ENCODE assay signal across 8 cellular contexts in the genomic region with DNA sequence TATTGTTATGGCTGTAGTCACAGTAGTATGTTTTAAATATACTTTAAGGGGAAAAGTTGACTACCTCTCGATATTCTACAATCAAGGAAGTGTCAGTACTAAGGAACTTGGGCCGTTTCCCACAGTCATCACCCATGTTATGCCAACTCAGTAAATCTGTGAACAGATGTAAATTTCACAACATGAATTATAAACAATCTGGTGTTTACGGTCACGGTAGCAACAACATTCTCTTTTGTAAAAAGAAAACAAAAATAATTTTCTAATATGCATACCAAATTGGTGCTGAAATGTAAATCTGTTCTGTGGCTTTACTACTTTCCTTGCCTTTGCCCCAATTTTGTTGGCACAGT. TPM values are rescaled to one million over a fixed set of nuclear protein-coding genes. Genes with fewer than 3 reads are reported as not detected.
DNase-seq lines count a peak whose midpoint lies in the region; ATAC-seq and TF ChIP-seq lines count a peak whose summit lies in the region.

No MANE protein-coding gene starts in this region.

- H4K20me1 ChIP-seq in HCT116 (ENCODE audit: insufficient read depth) (no peaks in the 10 kb centered on the region), smooth muscle cell (ENCODE audit: low read depth) (peaks cover 49% of the 10 kb centered on the region)

- DNase-seq in HCT116 (ENCODE audit: low read depth, low spot score) (no peak), right cardiac atrium (no peak), smooth muscle cell (lab: John Stamatoyannopoulos, UW; ENCODE audit: unreplicated experiment) (no peak), mucosa of gallbladder (ENCODE audit: low spot score) (no peak)
- no peak for DNase-seq in activated CD4-positive, alpha-beta memory T cell treated with anti-CD3 and anti-CD28 coated beads for 36 hours

- H3K9me3 Mint-ChIP-seq in activated CD4-positive, alpha-beta memory T cell treated with anti-CD3 and anti-CD28 coated beads for 36 hours = no peaks in the 10 kb centered on the region

- no peak for TF ChIP-seq RAD21 in HCT116 (IDR thresholded peaks at IDR 0.05; ENCODE audit: low read depth)

- H3K4me1 Mint-ChIP-seq in activated CD4-positive, alpha-beta memory T cell treated with anti-CD3 and anti-CD28 coated beads for 36 hours (ENCODE audit: low read depth) = peaks cover 47% of the 10 kb centered on the region

- ATAC-seq in HCT116 = no peak
- ATAC-seq in right cardiac atrium = no peak
- ATAC-seq in HG03521 (IDR thresholded peaks at IDR 0.05; ENCODE audit: unreplicated experiment) = no peak
- no peak for ATAC-seq in HG02798 (IDR thresholded peaks at IDR 0.05; ENCODE audit: poor library complexity, unreplicated experiment)
- no peak for ATAC-seq in GM18870 (IDR thresholded peaks at IDR 0.05; ENCODE audit: unreplicated experiment)

- no peak for TF ChIP-seq POLR2A in HCT116 (IDR thresholded peaks at IDR 0.05; ENCODE audit: borderline replicate concordance, extremely low read depth, insufficient read depth, insufficient read length)

- H3K27ac Mint-ChIP-seq in activated CD4-positive, alpha-beta memory T cell treated with anti-CD3 and anti-CD28 coated beads for 36 hours = peak overlapping the region; percentile 98

- peak overlapping the region; percentile 77 for H3K9ac ChIP-seq in HCT116 (ENCODE audit: low read length)
- peak overlapping the region; percentile 94 for H3K9ac ChIP-seq in smooth muscle cell (ENCODE audit: low read depth)

- H2AFZ ChIP-seq in HCT116 (ENCODE audit: low read depth, low read length, poor library complexity, severe bottlenecking) (no peak overlapping the region), smooth muscle cell (ENCODE audit: low read depth) (peak overlapping the region; percentile 93)

- H3K4me1 ChIP-seq in HCT116 (ENCODE audit: control insufficient read depth in 1 of 2, insufficient read depth in 2 of 2, low read length in 2 of 2) (peaks cover 0 to 14% of the 10 kb centered on the region in 2 experiments; a peak in 2 of 4 replicates), right cardiac atrium (ENCODE audit: control insufficient read depth, insufficient read depth, low read length) (no peaks in the 10 kb centered on the region), smooth muscle cell (ENCODE audit: low read depth) (peaks cover 34% of the 10 kb centered on the region)

- H3K79me2 ChIP-seq in HCT116 (ENCODE audit: insufficient read depth, low read length) (peaks cover 54% of the 10 kb centered on the region), smooth muscle cell (ENCODE audit: low read depth) (peaks cover 55% of the 10 kb centered on the region)

- H3F3A ChIP-seq in smooth muscle cell (ENCODE audit: low read depth) = peaks cover 10% of the 10 kb centered on the region

- H3K27ac ChIP-seq in HCT116 (ENCODE audit: low read depth, low read length) (peak overlapping the region; percentile 94), right cardiac atrium (ENCODE audit: low read length) (peak overlapping the region; percentile 88), smooth muscle cell (ENCODE audit: low read depth) (peak overlapping the region; percentile 92)

- no peak for TF ChIP-seq CTCF in HCT116 (IDR thresholded peaks at IDR 0.05 in 2 of 3, conservative IDR thresholded peaks at IDR 0.05 in 1 of 3; ENCODE audit: borderline replicate concordance in 1 of 3, insufficient read depth in 1 of 3, low read depth in 2 of 3, low read length in 2 of 3)
- TF ChIP-seq CTCF in smooth muscle cell (IDR thresholded peaks at IDR 0.05; ENCODE audit: borderline replicate concordance, insufficient read depth, poor library complexity, severe bottlenecking) = no peak

- under 1% methylated on average over 4 of the region's 4 CpGs for WGBS in right cardiac atrium
- WGBS in smooth muscle cell (ENCODE audit: low lambda C conversion rate) = 11% methylated on average over 4 of the region's 4 CpGs

- BruUV-seq in HCT116 (replicated peaks; lab: Mats Ljungman, UMichigan) = TSS peak; percentile 51

- peak overlapping the region; percentile 84 for H3K4me2 ChIP-seq in HCT116 (ENCODE audit: low read length)
- H3K4me2 ChIP-seq in smooth muscle cell = peak overlapping the region; percentile 99

- no peaks in the 10 kb centered on the region for H3K27me3 ChIP-seq in HCT116 (ENCODE audit: insufficient read depth, low read length)
- no peaks in the 10 kb centered on the region for H3K27me3 ChIP-seq in right cardiac atrium (ENCODE audit: control insufficient read depth, insufficient read depth)
- no peaks in the 10 kb centered on the region for H3K27me3 ChIP-seq in smooth muscle cell (ENCODE audit: low read depth)

- H3K9me3 ChIP-seq in HCT116 (ENCODE audit: control insufficient read depth in 1 of 2, insufficient read depth in 1 of 2, low read depth in 1 of 2, low read length in 2 of 2) = no peaks in the 10 kb centered on the region
- H3K9me3 ChIP-seq in right cardiac atrium (ENCODE audit: control insufficient read depth, low read length) = no peaks in the 10 kb centered on the region
- H3K9me3 ChIP-seq in smooth muscle cell (replicated peaks; ENCODE audit: low read depth) = no peaks in the 10 kb centered on the region

- H3K4me3 ChIP-seq in HCT116 (replicated peaks in 1 of 2; ENCODE audit: low read depth in 1 of 2, low read length in 2 of 2) = peak overlapping the region; percentile 64 to 85
- H3K4me3 ChIP-seq in right cardiac atrium (ENCODE audit: low read length) = peak overlapping the region; percentile 74
- peak overlapping the region; percentile 90 for H3K4me3 ChIP-seq in smooth muscle cell

- H3K4me3 Mint-ChIP-seq in activated CD4-positive, alpha-beta memory T cell treated with anti-CD3 and anti-CD28 coated beads for 36 hours = peak overlapping the region; percentile 100

- no peaks in the 10 kb centered on the region for H3K27me3 Mint-ChIP-seq in activated CD4-positive, alpha-beta memory T cell treated with anti-CD3 and anti-CD28 coated beads for 36 hours

- H3K36me3 ChIP-seq in HCT116 (ENCODE audit: control insufficient read depth in 1 of 2, insufficient read depth in 2 of 2, low read length in 2 of 2) (no peaks in the 10 kb centered on the region), smooth muscle cell (ENCODE audit: low read depth) (no peaks in the 10 kb centered on the region)

- intact Hi-C loops in HCT116 (cut with micrococcal nuclease) (no loop called here), right cardiac atrium (cut with DNase I) (no loop called here)
- intact Hi-C loops in activated CD4-positive, alpha-beta memory T cell treated with anti-CD3 and anti-CD28 coated beads for 36 hours (cut with micrococcal nuclease) = loop anchor here (1.0 to 10.0 kb wide), 5 partner anchors 9 to 629 kb away; no protein-coding TSS in a partner anchor

- CTCF ChIA-PET in HCT116 (lab: Charles Lee) = interaction anchor here (1.0 to 3.2 kb wide), 7 partner anchors 9 to 190 kb away, joined by 3 to 45 read pairs (median 5); no protein-coding TSS in a partner anchor
- CTCF ChIA-PET in activated CD4-positive, alpha-beta memory T cell treated with anti-CD3 and anti-CD28 coated beads for 36 hours (lab: Charles Lee) = interaction anchor here (0.6 to 4.3 kb wide), 8 partner anchors 10 to 390 kb away, joined by 3 to 31 read pairs (median 10); partner anchors contain the start of genes HS2ST1 and SELENOF

- RAD21 ChIA-PET in HCT116 (lab: Charles Lee; ENCODE audit: low non-redundant PET in 1 of 2, low total read pairs in 2 of 2, uncharacterized antibody in 2 of 2, unreplicated experiment in 2 of 2) = no interaction called here

- H3K36me3 Mint-ChIP-seq in activated CD4-positive, alpha-beta memory T cell treated with anti-CD3 and anti-CD28 coated beads for 36 hours = peaks cover 7% of the 10 kb centered on the region

- H3K9me2 ChIP-seq in HCT116 (ENCODE audit: insufficient read depth) = no peaks in the 10 kb centered on the region

- POLR2A ChIA-PET in HCT116 (lab: Charles Lee) = interaction anchor here (1.3 to 1.6 kb wide), 2 partner anchors 8 to 12 kb away, joined by 3 to 5 read pairs; no protein-coding TSS in a partner anchor
- POLR2A ChIA-PET in activated CD4-positive, alpha-beta memory T cell treated with anti-CD3 and anti-CD28 coated beads for 36 hours (lab: Charles Lee) = interaction anchor here (1.2 to 3.8 kb wide), 4 partner anchors 10 to 309 kb away, joined by 3 to 34 read pairs (median 12); partner anchors contain the start of genes HS2ST1, ODF2L and SELENOF

TF ChIP-seq in HCT116, 20 proteins besides CTCF, POLR2A, EP300 and RAD21 (continues in another document):
- TF ChIP-seq TCF7L2 (IDR thresholded peaks at IDR 0.05; ENCODE audit: borderline replicate concordance, extremely low read depth, insufficient read depth, insufficient read length) (no peak), CEBPB (IDR thresholded peaks at IDR 0.05; ENCODE audit: low read depth) (no peak), EZH2 (IDR thresholded peaks at IDR 0.05) (no peak), REST (IDR thresholded peaks at IDR 0.05; ENCODE audit: low read depth) (no peak), YY1 (IDR thresholded peaks at IDR 0.05; ENCODE audit: extremely low read depth, insufficient replicate concordance, low read depth, low read length) (no peak)

RNA-seq across cellular contexts. Expression of gene SH3GLB1, which starts 1.2 kb away (rescaled TPM):
- total RNA-seq in HCT116 (2021; ENCODE audit: unreplicated experiment) = 42.4 TPM
- 18.0 and 21.0 TPM in 2 replicates for polyA plus RNA-seq in HCT116 (2012)
- 10 to 100 TPM; 64.3 to 65.3 TPM for total RNA-seq in activated CD4-positive, alpha-beta memory T cell treated with anti-CD3 and anti-CD28 coated beads for 36 hours
- total RNA-seq in right cardiac atrium = 100 to 1,000 TPM in 3 of 4 donors, 10 to 100 TPM in 1; 99.2 to 103 (median 102) TPM
- polyA plus RNA-seq in right cardiac atrium = 38.8 TPM
- 69.0 and 89.8 TPM in 2 replicates for total RNA-seq in smooth muscle cell
- 76.5 and 86.8 TPM in 2 replicates for polyA plus RNA-seq in smooth muscle cell
- total RNA-seq in mucosa of gallbladder = 65.7 TPM
